ENCODE assay signal across 8 cellular contexts in genomic region chr6:150865406-150866146, GRCh38. TPM values are rescaled to one million over a fixed set of nuclear protein-coding genes. Genes with fewer than 3 reads are reported as not detected.
A peak's percentile ranks its signal among the peaks of the same experiment; 100 is the strongest.
DNase-seq lines count a peak whose midpoint lies in the region; ATAC-seq lines count a peak whose summit lies in the region.

Gene MTHFD1L (plus strand): TSS chr6:150865702. CDS start chr6:150865823, 121 bp downstream.

- intact Hi-C loops in left colon (cut with DNase I, micrococcal nuclease): no loop called here

- peak; percentile 66 for DNase-seq in A172 (ENCODE audit: low spot score)
- DNase-seq in NCI-H2171 (lab: John Stamatoyannopoulos, UW): peak; percentile 75
- DNase-seq in activated CD4-positive, alpha-beta T cell treated with anti-CD3 and anti-CD28 coated beads for 24 hours (ENCODE audit: low read depth in 2 of 2): peak; percentile 69 to 72
- peak; percentile 69 to 82 for DNase-seq in left colon
- DNase-seq in stimulated activated CD4-positive, alpha-beta T cell treated with anti-CD3 and anti-CD28 coated beads, Interleukin-1b, Interleukin-23, amount 100 ng/mL, for 48 hours: peak; percentile 75

- H3K27ac ChIP-seq in cingulate gyrus (ENCODE audit: low read depth, low read length): peak within 1 kb of the TSS; percentile 85

- ATAC-seq in GM18502 (IDR thresholded peaks at IDR 0.05; ENCODE audit: poor library complexity, unreplicated experiment) (peak; percentile 77), HG02938 (IDR thresholded peaks at IDR 0.05; ENCODE audit: unreplicated experiment) (peak; percentile 70), left colon (peak; percentile 83)

RNA-seq across cellular contexts. Expression of gene MTHFD1L, which starts in this region (rescaled TPM):
- 23.5 and 36.3 TPM in 2 replicates for total RNA-seq in A172 (2014; rRNA removed; shearing (Covaris generic))
- total RNA-seq in left colon: 10 to 100 TPM in 1 of 2 donors, 1 to 10 TPM in 1; 5.1 to 10.9 TPM

Comparison
In these comparisons a context has a peak if more than half of its experiments do, and no peak if none do; other contexts are left out.
1. Peak in every context shown above with its lines: DNase-seq, ATAC-seq and H3K27ac ChIP-seq.